Comparison of ENCODE assay signal across 2 cellular contexts in genomic region chr6:52359403-52359802, GRCh38.
TF ChIP-seq lines count a peak whose summit lies in the region.

No MANE protein-coding gene starts in this region.

TF ChIP-seq in IMR-90, 13 proteins besides CTCF, POLR2A, EP300 and RAD21:
- TF ChIP-seq RFX5 (IDR thresholded peaks at IDR 0.05; ENCODE audit: low read depth, low read length): no peak
- no peak for TF ChIP-seq CHD1 (IDR thresholded peaks at IDR 0.05; ENCODE audit: low read depth, low read length)
- TF ChIP-seq, protein P1, sequence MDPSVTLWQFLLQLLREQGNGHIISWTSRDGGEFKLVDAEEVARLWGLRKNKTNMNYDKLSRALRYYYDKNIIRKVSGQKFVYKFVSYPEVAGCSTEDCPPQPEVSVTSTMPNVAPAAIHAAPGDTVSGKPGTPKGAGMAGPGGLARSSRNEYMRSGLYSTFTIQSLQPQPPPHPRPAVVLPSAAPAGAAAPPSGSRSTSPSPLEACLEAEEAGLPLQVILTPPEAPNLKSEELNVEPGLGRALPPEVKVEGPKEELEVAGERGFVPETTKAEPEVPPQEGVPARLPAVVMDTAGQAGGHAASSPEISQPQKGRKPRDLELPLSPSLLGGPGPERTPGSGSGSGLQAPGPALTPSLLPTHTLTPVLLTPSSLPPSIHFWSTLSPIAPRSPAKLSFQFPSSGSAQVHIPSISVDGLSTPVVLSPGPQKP (IDR thresholded peaks at IDR 0.05; ENCODE audit: borderline replicate concordance, low read depth, low read length): no peak
- no peak for TF ChIP-seq FOS (IDR thresholded peaks at IDR 0.05; ENCODE audit: low read depth, low read length)
- no peak for TF ChIP-seq MXI1 (IDR thresholded peaks at IDR 0.05; ENCODE audit: borderline replicate concordance, low read depth, low read length)
- no peak for TF ChIP-seq MAZ (IDR thresholded peaks at IDR 0.05; ENCODE audit: borderline replicate concordance, low read depth, low read length)
- TF ChIP-seq CEBPB (IDR thresholded peaks at IDR 0.05; ENCODE audit: low read depth, low read length): no peak
- TF ChIP-seq RCOR1 (IDR thresholded peaks at IDR 0.05; ENCODE audit: insufficient replicate concordance, low read length): no peak
- TF ChIP-seq BHLHE40 (IDR thresholded peaks at IDR 0.05; ENCODE audit: low read depth, low read length): no peak
- no peak for TF ChIP-seq SMC3 (IDR thresholded peaks at IDR 0.05; ENCODE audit: low read depth, low read length)
- TF ChIP-seq, protein P2, sequence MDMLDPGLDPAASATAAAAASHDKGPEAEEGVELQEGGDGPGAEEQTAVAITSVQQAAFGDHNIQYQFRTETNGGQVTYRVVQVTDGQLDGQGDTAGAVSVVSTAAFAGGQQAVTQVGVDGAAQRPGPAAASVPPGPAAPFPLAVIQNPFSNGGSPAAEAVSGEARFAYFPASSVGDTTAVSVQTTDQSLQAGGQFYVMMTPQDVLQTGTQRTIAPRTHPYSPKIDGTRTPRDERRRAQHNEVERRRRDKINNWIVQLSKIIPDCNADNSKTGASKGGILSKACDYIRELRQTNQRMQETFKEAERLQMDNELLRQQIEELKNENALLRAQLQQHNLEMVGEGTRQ (IDR thresholded peaks at IDR 0.05; ENCODE audit: low read depth, low read length): no peak
- no peak for TF ChIP-seq NFE2L2 (IDR thresholded peaks at IDR 0.05; ENCODE audit: low read depth, low read length)
- TF ChIP-seq MAFK (IDR thresholded peaks at IDR 0.05; ENCODE audit: low read depth, low read length): no peak

TF ChIP-seq in K562, 482 proteins besides CTCF, POLR2A, EP300 and RAD21:
- TF ChIP-seq CEBPZ (IDR thresholded peaks at IDR 0.05; ENCODE audit: borderline replicate concordance, low read depth, low read length) (no peak), SLC30A9 (CRISPR knock-in tag; IDR thresholded peaks at IDR 0.05) (no peak), SRF (CRISPR knock-in tag; IDR thresholded peaks at IDR 0.05) (no peak), THRAP3 (IDR thresholded peaks at IDR 0.05; ENCODE audit: borderline replicate concordance) (no peak), GTF2A2 (tag; IDR thresholded peaks at IDR 0.05) (no peak), ARID1B (IDR thresholded peaks at IDR 0.05) (0 out of 2 replicates have a peak, but pooled peaks have one; percentile 16), MYNN (IDR thresholded peaks at IDR 0.05) (no peak), MYNN (CRISPR knock-in tag; IDR thresholded peaks at IDR 0.05) (no peak), PHF8 (IDR thresholded peaks at IDR 0.05; ENCODE audit: borderline replicate concordance, low read length) (no peak), CEBPG (CRISPR knock-in tag; IDR thresholded peaks at IDR 0.05) (no peak), CEBPG (tag; conservative IDR thresholded peaks at IDR 0.05 in 1 of 2, IDR thresholded peaks at IDR 0.05 in 1 of 2) (peak in 1 of 2 experiments; percentile 28; a peak in 1 of 4 replicates), ATF7 (IDR thresholded peaks at IDR 0.05) (peak; percentile 75)
- TF ChIP-seq, protein P3, sequence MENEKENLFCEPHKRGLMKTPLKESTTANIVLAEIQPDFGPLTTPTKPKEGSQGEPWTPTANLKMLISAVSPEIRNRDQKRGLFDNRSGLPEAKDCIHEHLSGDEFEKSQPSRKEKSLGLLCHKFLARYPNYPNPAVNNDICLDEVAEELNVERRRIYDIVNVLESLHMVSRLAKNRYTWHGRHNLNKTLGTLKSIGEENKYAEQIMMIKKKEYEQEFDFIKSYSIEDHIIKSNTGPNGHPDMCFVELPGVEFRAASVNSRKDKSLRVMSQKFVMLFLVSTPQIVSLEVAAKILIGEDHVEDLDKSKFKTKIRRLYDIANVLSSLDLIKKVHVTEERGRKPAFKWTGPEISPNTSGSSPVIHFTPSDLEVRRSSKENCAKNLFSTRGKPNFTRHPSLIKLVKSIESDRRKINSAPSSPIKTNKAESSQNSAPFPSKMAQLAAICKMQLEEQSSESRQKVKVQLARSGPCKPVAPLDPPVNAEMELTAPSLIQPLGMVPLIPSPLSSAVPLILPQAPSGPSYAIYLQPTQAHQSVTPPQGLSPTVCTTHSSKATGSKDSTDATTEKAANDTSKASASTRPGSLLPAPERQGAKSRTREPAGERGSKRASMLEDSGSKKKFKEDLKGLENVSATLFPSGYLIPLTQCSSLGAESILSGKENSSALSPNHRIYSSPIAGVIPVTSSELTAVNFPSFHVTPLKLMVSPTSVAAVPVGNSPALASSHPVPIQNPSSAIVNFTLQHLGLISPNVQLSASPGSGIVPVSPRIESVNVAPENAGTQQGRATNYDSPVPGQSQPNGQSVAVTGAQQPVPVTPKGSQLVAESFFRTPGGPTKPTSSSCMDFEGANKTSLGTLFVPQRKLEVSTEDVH (IDR thresholded peaks at IDR 0.05; ENCODE audit: low read depth, partially characterized antibody): no peak
- TF ChIP-seq, protein P4, sequence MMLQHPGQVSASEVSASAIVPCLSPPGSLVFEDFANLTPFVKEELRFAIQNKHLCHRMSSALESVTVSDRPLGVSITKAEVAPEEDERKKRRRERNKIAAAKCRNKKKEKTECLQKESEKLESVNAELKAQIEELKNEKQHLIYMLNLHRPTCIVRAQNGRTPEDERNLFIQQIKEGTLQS (IDR thresholded peaks at IDR 0.05): peak; percentile 85
- TF ChIP-seq, protein P4 (CRISPR knock-in tag; conservative IDR thresholded peaks at IDR 0.05): no peak
TF ChIP-seq in K562: peak in this region for 4.
